Comparison of ENCODE assay signal across 1 cellular context in the genomic region with DNA sequence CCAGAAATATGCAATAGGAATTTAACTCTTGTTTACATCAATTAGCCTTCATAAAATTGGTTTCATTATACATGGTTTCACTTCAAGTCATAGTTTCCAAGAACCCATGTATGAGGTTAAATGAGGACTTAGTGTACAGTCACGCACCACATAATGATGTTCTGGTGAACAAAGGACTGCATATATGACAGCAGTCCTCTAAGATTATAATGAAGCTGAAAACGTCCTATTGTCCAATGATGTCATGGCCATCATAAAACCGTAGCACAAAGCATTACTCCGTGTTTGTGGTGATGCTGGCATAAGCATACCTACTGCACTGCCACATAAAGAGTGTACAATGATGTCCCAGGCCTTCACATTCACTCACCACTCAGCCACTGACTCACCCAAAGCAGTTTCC.
TF ChIP-seq lines count a peak whose summit lies in the region.

No MANE protein-coding gene starts in this region.

TF ChIP-seq in GM23338, 12 proteins besides CTCF, POLR2A, EP300 and RAD21 (continued from another document):
- TF ChIP-seq, protein P1, sequence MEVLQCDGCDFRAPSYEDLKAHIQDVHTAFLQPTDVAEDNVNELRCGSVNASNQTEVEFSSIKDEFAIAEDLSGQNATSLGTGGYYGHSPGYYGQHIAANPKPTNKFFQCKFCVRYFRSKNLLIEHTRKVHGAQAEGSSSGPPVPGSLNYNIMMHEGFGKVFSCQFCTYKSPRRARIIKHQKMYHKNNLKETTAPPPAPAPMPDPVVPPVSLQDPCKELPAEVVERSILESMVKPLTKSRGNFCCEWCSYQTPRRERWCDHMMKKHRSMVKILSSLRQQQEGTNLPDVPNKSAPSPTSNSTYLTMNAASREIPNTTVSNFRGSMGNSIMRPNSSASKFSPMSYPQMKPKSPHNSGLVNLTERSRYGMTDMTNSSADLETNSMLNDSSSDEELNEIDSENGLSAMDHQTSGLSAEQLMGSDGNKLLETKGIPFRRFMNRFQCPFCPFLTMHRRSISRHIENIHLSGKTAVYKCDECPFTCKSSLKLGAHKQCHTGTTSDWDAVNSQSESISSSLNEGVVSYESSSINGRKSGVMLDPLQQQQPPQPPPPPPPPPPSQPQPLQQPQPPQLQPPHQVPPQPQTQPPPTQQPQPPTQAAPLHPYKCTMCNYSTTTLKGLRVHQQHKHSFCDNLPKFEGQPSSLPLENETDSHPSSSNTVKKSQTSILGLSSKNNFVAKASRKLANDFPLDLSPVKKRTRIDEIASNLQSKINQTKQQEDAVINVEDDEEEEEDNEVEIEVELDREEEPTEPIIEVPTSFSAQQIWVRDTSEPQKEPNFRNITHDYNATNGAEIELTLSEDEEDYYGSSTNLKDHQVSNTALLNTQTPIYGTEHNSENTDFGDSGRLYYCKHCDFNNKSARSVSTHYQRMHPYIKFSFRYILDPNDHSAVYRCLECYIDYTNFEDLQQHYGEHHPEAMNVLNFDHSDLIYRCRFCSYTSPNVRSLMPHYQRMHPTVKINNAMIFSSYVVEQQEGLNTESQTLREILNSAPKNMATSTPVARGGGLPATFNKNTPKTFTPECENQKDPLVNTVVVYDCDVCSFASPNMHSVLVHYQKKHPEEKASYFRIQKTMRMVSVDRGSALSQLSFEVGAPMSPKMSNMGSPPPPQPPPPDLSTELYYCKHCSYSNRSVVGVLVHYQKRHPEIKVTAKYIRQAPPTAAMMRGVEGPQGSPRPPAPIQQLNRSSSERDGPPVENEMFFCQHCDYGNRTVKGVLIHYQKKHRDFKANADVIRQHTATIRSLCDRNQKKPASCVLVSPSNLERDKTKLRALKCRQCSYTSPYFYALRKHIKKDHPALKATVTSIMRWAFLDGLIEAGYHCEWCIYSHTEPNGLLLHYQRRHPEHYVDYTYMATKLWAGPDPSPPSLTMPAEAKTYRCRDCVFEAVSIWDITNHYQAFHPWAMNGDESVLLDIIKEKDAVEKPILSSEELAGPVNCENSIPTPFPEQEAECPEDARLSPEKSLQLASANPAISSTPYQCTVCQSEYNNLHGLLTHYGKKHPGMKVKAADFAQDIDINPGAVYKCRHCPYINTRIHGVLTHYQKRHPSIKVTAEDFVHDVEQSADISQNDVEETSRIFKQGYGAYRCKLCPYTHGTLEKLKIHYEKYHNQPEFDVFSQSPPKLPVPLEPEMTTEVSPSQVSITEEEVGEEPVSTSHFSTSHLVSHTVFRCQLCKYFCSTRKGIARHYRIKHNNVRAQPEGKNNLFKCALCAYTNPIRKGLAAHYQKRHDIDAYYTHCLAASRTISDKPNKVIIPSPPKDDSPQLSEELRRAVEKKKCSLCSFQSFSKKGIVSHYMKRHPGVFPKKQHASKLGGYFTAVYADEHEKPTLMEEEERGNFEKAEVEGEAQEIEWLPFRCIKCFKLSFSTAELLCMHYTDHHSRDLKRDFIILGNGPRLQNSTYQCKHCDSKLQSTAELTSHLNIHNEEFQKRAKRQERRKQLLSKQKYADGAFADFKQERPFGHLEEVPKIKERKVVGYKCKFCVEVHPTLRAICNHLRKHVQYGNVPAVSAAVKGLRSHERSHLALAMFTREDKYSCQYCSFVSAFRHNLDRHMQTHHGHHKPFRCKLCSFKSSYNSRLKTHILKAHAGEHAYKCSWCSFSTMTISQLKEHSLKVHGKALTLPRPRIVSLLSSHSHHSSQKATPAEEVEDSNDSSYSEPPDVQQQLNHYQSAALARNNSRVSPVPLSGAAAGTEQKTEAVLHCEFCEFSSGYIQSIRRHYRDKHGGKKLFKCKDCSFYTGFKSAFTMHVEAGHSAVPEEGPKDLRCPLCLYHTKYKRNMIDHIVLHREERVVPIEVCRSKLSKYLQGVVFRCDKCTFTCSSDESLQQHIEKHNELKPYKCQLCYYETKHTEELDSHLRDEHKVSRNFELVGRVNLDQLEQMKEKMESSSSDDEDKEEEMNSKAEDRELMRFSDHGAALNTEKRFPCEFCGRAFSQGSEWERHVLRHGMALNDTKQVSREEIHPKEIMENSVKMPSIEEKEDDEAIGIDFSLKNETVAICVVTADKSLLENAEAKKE (CRISPR knock-in tag; IDR thresholded peaks at IDR 0.05): no peak
- TF ChIP-seq, protein P2, sequence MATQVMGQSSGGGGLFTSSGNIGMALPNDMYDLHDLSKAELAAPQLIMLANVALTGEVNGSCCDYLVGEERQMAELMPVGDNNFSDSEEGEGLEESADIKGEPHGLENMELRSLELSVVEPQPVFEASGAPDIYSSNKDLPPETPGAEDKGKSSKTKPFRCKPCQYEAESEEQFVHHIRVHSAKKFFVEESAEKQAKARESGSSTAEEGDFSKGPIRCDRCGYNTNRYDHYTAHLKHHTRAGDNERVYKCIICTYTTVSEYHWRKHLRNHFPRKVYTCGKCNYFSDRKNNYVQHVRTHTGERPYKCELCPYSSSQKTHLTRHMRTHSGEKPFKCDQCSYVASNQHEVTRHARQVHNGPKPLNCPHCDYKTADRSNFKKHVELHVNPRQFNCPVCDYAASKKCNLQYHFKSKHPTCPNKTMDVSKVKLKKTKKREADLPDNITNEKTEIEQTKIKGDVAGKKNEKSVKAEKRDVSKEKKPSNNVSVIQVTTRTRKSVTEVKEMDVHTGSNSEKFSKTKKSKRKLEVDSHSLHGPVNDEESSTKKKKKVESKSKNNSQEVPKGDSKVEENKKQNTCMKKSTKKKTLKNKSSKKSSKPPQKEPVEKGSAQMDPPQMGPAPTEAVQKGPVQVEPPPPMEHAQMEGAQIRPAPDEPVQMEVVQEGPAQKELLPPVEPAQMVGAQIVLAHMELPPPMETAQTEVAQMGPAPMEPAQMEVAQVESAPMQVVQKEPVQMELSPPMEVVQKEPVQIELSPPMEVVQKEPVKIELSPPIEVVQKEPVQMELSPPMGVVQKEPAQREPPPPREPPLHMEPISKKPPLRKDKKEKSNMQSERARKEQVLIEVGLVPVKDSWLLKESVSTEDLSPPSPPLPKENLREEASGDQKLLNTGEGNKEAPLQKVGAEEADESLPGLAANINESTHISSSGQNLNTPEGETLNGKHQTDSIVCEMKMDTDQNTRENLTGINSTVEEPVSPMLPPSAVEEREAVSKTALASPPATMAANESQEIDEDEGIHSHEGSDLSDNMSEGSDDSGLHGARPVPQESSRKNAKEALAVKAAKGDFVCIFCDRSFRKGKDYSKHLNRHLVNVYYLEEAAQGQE (IDR thresholded peaks at IDR 0.05; ENCODE audit: unreplicated experiment): no peak
- TF ChIP-seq POLR2AphosphoS5 (IDR thresholded peaks at IDR 0.05; ENCODE audit: low read depth) (no peak), CREB1 (CRISPR knock-in tag; IDR thresholded peaks at IDR 0.05; ENCODE audit: low read depth) (no peak), ZNF331 (CRISPR knock-in tag; IDR thresholded peaks at IDR 0.05; ENCODE audit: low read depth) (no peak)
